Comparison of ENCODE assay signal across 8 cellular contexts in the genomic region with DNA sequence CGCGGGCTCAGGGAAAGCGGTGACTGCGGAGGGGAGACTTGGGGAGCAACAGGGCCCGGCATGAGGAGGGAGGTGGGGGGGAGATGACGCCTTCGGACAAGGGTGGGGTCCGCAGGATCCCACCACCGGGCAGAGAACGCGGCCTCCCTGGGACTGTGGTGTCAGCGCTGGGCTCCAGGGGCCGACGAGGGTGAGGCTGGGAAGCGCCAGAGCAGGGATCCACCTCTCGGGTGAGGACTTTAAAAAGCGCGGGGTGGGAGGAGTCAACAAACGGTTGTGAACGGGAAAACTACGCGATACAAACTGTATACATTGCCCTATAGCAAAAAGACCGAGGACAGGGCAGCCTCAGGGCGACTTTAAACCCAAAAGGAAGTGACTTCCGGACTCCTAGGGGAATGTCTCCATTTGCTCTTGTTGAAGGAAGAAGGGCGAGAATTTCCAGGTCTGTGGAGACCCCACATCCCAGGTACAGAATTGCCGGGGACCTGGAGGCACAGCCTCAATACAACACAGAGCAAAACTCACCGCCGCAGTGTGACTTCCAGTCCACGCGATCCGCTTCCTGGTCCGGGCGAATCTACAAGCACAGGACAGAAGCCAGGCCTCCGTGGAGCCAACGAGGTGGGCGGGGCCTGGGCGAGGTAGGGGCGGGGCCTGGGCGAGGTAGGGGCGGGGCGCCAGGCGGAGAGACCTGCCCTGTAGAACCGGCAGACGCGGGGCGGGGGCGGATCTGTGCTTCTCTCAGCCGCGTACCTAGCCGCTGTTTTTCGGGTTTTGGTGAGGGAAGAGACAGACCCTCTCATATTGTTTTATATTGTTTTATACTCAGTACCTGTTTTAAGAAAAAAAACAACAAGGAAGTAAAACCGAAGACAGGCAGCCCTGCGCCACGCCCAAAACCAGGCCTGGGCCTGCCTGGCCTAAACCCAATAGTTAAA. TPM values are rescaled to one million over a fixed set of nuclear protein-coding genes. Genes with fewer than 3 reads are reported as not detected.
DNase-seq lines count a peak whose midpoint lies in the region; ATAC-seq and TF ChIP-seq lines count a peak whose summit lies in the region.

Gene ZNF888, minus strand, starts transcription at position 588 of the 941 bp plus-strand sequence. CDS start 5,555 bp downstream, outside the sequence.

- peak; percentile 95 for ATAC-seq in HG03175 (IDR thresholded peaks at IDR 0.05; ENCODE audit: unreplicated experiment)

- in situ Hi-C loops in GM18951 (cut with MboI; ENCODE audit: low sequenced_read_pairs, unreplicated experiment) = no loop called here

- DNase-seq in AG08395 (ENCODE audit: low spot score) (peak; percentile 86), NCI-H748 treated with DMSO at 0.1 percent for 48 hours (lab: John Stamatoyannopoulos, UW) (peak; percentile 75), lung microvascular endothelial cell (ENCODE audit: low read depth in 2 of 2) (peak; percentile 78 to 91)
- peak; percentile 43 to 71 for DNase-seq in activated CD8-positive, alpha-beta memory T cell treated with anti-CD3 and anti-CD28 coated beads for 1 hour (ENCODE audit: extremely low read depth in 1 of 2, low read depth in 1 of 2)
- peak; percentile 71 to 76 (median 73) for DNase-seq in stimulated activated CD4-positive, alpha-beta T cell treated with anti-CD3 and anti-CD28 coated beads, TNF-alpha, amount 100 ng/mL, for 4 hours (ENCODE audit: low read depth in 3 of 3)

- H3K9me3 ChIP-seq in ectodermal cell (ENCODE audit: control insufficient read depth, low read length) = no peaks in the 10 kb centered on the region

- peak within 1 kb of the TSS; percentile 88 for H3K4me3 ChIP-seq in ectodermal cell (ENCODE audit: insufficient read depth, low read depth, low read length)

- peak within 1 kb of the TSS; percentile 73 for H3K27ac ChIP-seq in ectodermal cell (ENCODE audit: insufficient read depth, low read depth, low read length, poor library complexity, severe bottlenecking)

- WGBS in ectodermal cell, 2 experiments = 3 to 4% methylated on average over 51 to 53 of the region's 55 CpGs

- no peaks in the 10 kb centered on the region for H3K4me1 ChIP-seq in ectodermal cell (ENCODE audit: control insufficient read depth, insufficient read depth, low read length)

- no peaks in the 10 kb centered on the region for H3K27me3 ChIP-seq in ectodermal cell (ENCODE audit: control insufficient read depth, insufficient read depth, low read length, poor library complexity, severe bottlenecking)

- peaks cover 5% of the 10 kb centered on the region for H3K36me3 ChIP-seq in ectodermal cell (ENCODE audit: control insufficient read depth, insufficient read depth, low read length)

- peak; percentile 82 for TF ChIP-seq POLR2A in GM18951 (IDR thresholded peaks at IDR 0.05; ENCODE audit: extremely low read depth, insufficient read depth, insufficient read length)

RNA-seq across cellular contexts. Expression of gene ZNF888, which starts in this region (rescaled TPM):
- 6.1 TPM for polyA plus RNA-seq in ectodermal cell (2013, experiment 1 of 4)
- 6.4 TPM for polyA plus RNA-seq in ectodermal cell (2013, experiment 2 of 4)
- 5.5 TPM for polyA plus RNA-seq in ectodermal cell (2013, experiment 3 of 4)
- 5.2 TPM for polyA plus RNA-seq in ectodermal cell (2013, experiment 4 of 4)
- total RNA-seq in lung microvascular endothelial cell = 4.1 and 5.2 TPM in 2 replicates

Comparison
In these comparisons a context has a peak if more than half of its experiments do, and no peak if none do; other contexts are left out.
1. Peak in every context shown above with its lines: DNase-seq, ATAC-seq, H3K4me3 ChIP-seq and H3K27ac ChIP-seq.